ENCODE assay signal across 8 cellular contexts in the genomic region with DNA sequence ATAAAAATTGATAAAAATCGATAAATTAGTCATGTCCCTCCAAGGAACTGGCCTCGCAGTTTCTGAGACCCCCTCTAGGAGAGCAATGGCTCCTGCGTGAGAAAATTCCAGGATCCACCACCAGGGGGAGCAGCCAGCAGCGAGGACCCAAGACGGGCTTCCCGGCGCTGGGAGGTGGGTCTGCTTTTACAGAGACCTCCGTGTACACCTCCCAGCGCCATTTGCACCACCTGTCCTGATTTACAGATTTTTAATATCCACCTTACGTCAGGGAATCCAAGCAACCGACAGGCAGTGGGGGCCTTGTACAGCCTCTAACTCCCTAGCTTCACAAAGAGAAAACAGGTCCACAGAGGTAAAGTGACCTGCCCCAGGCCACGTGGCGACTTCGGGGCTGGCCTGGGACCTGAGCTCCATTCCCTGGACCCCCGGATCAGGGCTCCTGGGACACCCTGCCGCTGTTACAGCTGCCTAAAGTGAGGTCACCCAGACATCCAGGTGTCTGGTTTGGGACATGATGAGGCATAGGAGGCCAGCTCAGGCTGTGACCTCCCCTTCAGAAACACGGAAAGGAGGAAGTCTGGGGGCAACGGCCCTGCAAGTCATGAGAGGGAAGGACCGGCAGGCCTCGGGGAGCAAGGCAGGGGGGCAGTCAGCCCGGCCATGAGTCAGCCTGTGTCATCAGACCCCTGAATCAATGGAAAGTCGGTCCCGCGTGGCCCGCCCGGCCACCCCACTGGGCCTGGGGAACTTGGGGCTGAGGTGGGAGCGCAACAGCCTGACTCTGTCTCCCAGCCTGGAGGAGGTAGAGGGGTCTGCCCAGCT. TPM values are rescaled to one million over a fixed set of nuclear protein-coding genes. Genes with fewer than 3 reads are reported as not detected.
DNase-seq lines count a peak whose midpoint lies in the region; ATAC-seq and TF ChIP-seq lines count a peak whose summit lies in the region.

No MANE protein-coding gene starts in this region.

- TF ChIP-seq EP300 in suprapubic skin (IDR thresholded peaks at IDR 0.05) = no peak

- no peaks in the 10 kb centered on the region for H3K36me3 ChIP-seq in HEK293 (ENCODE audit: control insufficient read depth in 2 of 2, insufficient read depth in 1 of 2, low read length in 2 of 2)
- H3K36me3 ChIP-seq in Panc1 (ENCODE audit: control insufficient read depth, insufficient read depth, low read length) = no peaks in the 10 kb centered on the region
- H3K36me3 ChIP-seq in suprapubic skin = no peaks in the 10 kb centered on the region

- no peak overlapping the region for H3K27ac Mint-ChIP-seq in activated T-cell treated with anti-CD3 and anti-CD28 coated beads, Interleukin-2, amount 50 U/mL, for 72 hours

- H3K27me3 ChIP-seq in Panc1 (ENCODE audit: control insufficient read depth, insufficient read depth, low read length) (no peaks in the 10 kb centered on the region), suprapubic skin (no peaks in the 10 kb centered on the region)

- ATAC-seq in Panc1 (peak; percentile 64), HG03521 (IDR thresholded peaks at IDR 0.05; ENCODE audit: unreplicated experiment) (no peak)
- ATAC-seq in activated T-cell treated with anti-CD3 and anti-CD28 coated beads, Interleukin-2, amount 50 U/mL, for 72 hours (replicated peaks in 1 of 2) = no peak

- intact Hi-C loops in Panc1 (cut with micrococcal nuclease; ENCODE audit: unreplicated experiment) = no loop called here

- no peaks in the 10 kb centered on the region for H3K9me3 ChIP-seq in HEK293 (ENCODE audit: control insufficient read depth, insufficient read depth, low read depth, low read length)
- H3K9me3 ChIP-seq in Panc1 (ENCODE audit: control insufficient read depth, insufficient read depth, low read depth, low read length) = no peaks in the 10 kb centered on the region
- no peaks in the 10 kb centered on the region for H3K9me3 ChIP-seq in suprapubic skin

- BruUV-seq in Panc1 (replicated peaks; lab: Mats Ljungman, UMichigan) = no TSS peak

- TF ChIP-seq CTCF in HEK293 (tag by site-specific recombination; IDR thresholded peaks at IDR 0.05) (peak; percentile 67), Panc1 (IDR thresholded peaks at IDR 0.05) (peak; percentile 96), fibroblast of pulmonary artery (IDR thresholded peaks at IDR 0.05; ENCODE audit: low read length, missing control alignments) (peak; percentile 91), suprapubic skin (IDR thresholded peaks at IDR 0.05) (peak; percentile 94 to 99)

- no peaks in the 10 kb centered on the region for H3K27me3 Mint-ChIP-seq in activated T-cell treated with anti-CD3 and anti-CD28 coated beads, Interleukin-2, amount 50 U/mL, for 72 hours (ENCODE audit: low read depth)

- H3K4me1 Mint-ChIP-seq in activated T-cell treated with anti-CD3 and anti-CD28 coated beads, Interleukin-2, amount 50 U/mL, for 72 hours (ENCODE audit: low read depth) = peaks cover 59% of the 10 kb centered on the region

- no peaks in the 10 kb centered on the region for H3K4me1 ChIP-seq in HEK293 (ENCODE audit: control insufficient read depth, insufficient read depth, low read length)
- H3K4me1 ChIP-seq in Panc1 (ENCODE audit: control insufficient read depth, insufficient read depth, low read length) = peaks cover 12% of the 10 kb centered on the region
- H3K4me1 ChIP-seq in suprapubic skin = peaks cover 20% of the 10 kb centered on the region

- in situ Hi-C loops in Panc1 (cut with HindIII; ENCODE audit: low pct_unique_long_range_greater_than_20kb, low sequenced_read_pairs) = no loop called here

- DNase-seq in AML-193 (lab: John Stamatoyannopoulos, UW) (peak; percentile 52 to 57), Panc1 (ENCODE audit: low read depth, low spot score) (no peak), fibroblast of pulmonary artery (ENCODE audit: low read depth) (peak; percentile 70), nucleus accumbens (lab: John Stamatoyannopoulos, UW) (peak in 44 of 56 donors; percentile 8 to 85 (median 44)), suprapubic skin (ENCODE audit: low spot score in 2 of 2) (peak in 1 of 2 donors; percentile 87)
- peak; percentile 85 to 86 for DNase-seq in activated T-cell treated with anti-CD3 and anti-CD28 coated beads, Interleukin-2, amount 50 U/mL, for 72 hours

- H3K4me3 ChIP-seq in HEK293 (ENCODE audit: low read depth, low read length) (no peak overlapping the region), Panc1 (ENCODE audit: low read depth in 2 of 2, low read length in 2 of 2) (peak overlapping the region in 1 of 2 experiments; percentile 7; a peak in 1 of 4 replicates), fibroblast of pulmonary artery (replicated peaks; ENCODE audit: low read depth, low read length) (no peak overlapping the region), suprapubic skin (peak overlapping the region; percentile 1)

- CTCF ChIA-PET in HEK293 (lab: Yijun Ruan, JAX) = interaction anchor here (0.6 to 3.4 kb wide), 34 partner anchors 8 to 867 kb away, joined by 3 to 54 read pairs (median 4); a partner anchor contains a TSS
- CTCF ChIA-PET in Panc1 (lab: Charles Lee) = interaction anchor here (0.5 to 1.2 kb wide), 2 partner anchors 25 to 59 kb away, joined by 4 to 8 read pairs; no protein-coding TSS in a partner anchor

- TF ChIP-seq POLR2A in suprapubic skin (IDR thresholded peaks at IDR 0.05) = no peak

- POLR2A ChIA-PET in HEK293 (lab: Yijun Ruan, JAX) (interaction anchor here (1.1 to 1.9 kb wide), 3 partner anchors 25 to 124 kb away, joined by 3 to 7 read pairs (median 4); a partner anchor contains a TSS), Panc1 (lab: Charles Lee) (no interaction called here)

- H3K36me3 Mint-ChIP-seq in activated T-cell treated with anti-CD3 and anti-CD28 coated beads, Interleukin-2, amount 50 U/mL, for 72 hours (ENCODE audit: insufficient read depth in 2 of 2) = peaks cover 9 to 12% of the 10 kb centered on the region in 2 donors

- no peak overlapping the region for H3K27ac ChIP-seq in HEK293 (ENCODE audit: extremely low read depth, low read depth, low read length)
- H3K27ac ChIP-seq in Panc1 (ENCODE audit: low read length) = peak overlapping the region; percentile 51; the same call in 1 of the 2 replicates
- no peak overlapping the region for H3K27ac ChIP-seq in suprapubic skin

- H3K9me3 Mint-ChIP-seq in activated T-cell treated with anti-CD3 and anti-CD28 coated beads, Interleukin-2, amount 50 U/mL, for 72 hours = no peaks in the 10 kb centered on the region

- WGBS in suprapubic skin = 1% methylated on average over 11 of the region's 27 CpGs

- H3K4me3 Mint-ChIP-seq in activated T-cell treated with anti-CD3 and anti-CD28 coated beads, Interleukin-2, amount 50 U/mL, for 72 hours = peak overlapping the region; percentile 65 to 89

TF ChIP-seq in HEK293, 187 proteins besides CTCF, POLR2A, EP300 and RAD21 (continues in another document):
- TF ChIP-seq, protein P1, sequence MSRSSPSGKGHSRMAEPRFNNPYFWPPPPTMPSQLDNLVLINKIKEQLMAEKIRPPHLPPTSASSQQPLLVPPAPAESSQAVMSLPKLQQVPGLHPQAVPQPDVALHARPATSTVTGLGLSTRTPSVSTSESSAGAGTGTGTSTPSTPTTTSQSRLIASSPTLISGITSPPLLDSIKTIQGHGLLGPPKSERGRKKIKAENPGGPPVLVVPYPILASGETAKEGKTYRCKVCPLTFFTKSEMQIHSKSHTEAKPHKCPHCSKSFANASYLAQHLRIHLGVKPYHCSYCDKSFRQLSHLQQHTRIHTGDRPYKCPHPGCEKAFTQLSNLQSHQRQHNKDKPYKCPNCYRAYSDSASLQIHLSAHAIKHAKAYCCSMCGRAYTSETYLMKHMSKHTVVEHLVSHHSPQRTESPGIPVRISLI (tag by site-specific recombination; IDR thresholded peaks at IDR 0.05) = no peak

RNA-seq across cellular contexts. Expression of a gene that starts 3.5 kb away (rescaled TPM):
- not detected for total RNA-seq in Panc1 (2021; ENCODE audit: unreplicated experiment)
- not detected for polyA plus RNA-seq in Panc1 (2012; ENCODE audit: insufficient read length)
- total RNA-seq in activated T-cell treated with anti-CD3 and anti-CD28 coated beads, Interleukin-2, amount 50 U/mL, for 72 hours = 10 to 100 TPM; 20.9 to 21.9 TPM
- total RNA-seq in suprapubic skin = under 1 TPM in 1 of 4 donors, not detected in 3; 0.34 TPM

RNA-seq across cellular contexts. Expression of a gene that starts 16.6 kb away (rescaled TPM):
- 34.4 TPM for total RNA-seq in Panc1 (2021; ENCODE audit: unreplicated experiment)
- 40.7 TPM for polyA plus RNA-seq in Panc1 (2012; ENCODE audit: insufficient read length)
- 10 to 100 TPM; 67.9 to 71.3 TPM for total RNA-seq in activated T-cell treated with anti-CD3 and anti-CD28 coated beads, Interleukin-2, amount 50 U/mL, for 72 hours
- total RNA-seq in suprapubic skin = 10 to 100 TPM in 1 of 4 donors, 1 to 10 TPM in 3; 4.2 to 15.3 (median 8.5) TPM

RNA-seq across cellular contexts. Expression of a gene that starts 26.2 kb away (rescaled TPM):
- 6.7 TPM for total RNA-seq in Panc1 (2021; ENCODE audit: unreplicated experiment)
- polyA plus RNA-seq in Panc1 (2012; ENCODE audit: insufficient read length) = 16.2 TPM
- 1 to 10 TPM; 6.2 to 7.4 TPM for total RNA-seq in activated T-cell treated with anti-CD3 and anti-CD28 coated beads, Interleukin-2, amount 50 U/mL, for 72 hours
- total RNA-seq in suprapubic skin = 10 to 100 TPM; 16.3 to 22.8 (median 20.6) TPM

Comparison
In these comparisons a context has a peak if more than half of its experiments do, and no peak if none do; other contexts are left out.
1. RNA of a gene that starts 3.5 kb away (total RNA-seq): 20.9 to 21.9 TPM in activated T-cell treated with anti-CD3 and anti-CD28 coated beads, Interleukin-2, amount 50 U/mL, for 72 hours; 0.34 TPM in suprapubic skin and not detected in Panc1 (single experiment); every median in the first group is over 10 times any median in the second.
2. Peak in every context shown above with its lines, with median percentiles within 50 percentile points of each other: CTCF ChIP-seq.